ENCODE assay signal across 8 cellular contexts in the genomic region with DNA sequence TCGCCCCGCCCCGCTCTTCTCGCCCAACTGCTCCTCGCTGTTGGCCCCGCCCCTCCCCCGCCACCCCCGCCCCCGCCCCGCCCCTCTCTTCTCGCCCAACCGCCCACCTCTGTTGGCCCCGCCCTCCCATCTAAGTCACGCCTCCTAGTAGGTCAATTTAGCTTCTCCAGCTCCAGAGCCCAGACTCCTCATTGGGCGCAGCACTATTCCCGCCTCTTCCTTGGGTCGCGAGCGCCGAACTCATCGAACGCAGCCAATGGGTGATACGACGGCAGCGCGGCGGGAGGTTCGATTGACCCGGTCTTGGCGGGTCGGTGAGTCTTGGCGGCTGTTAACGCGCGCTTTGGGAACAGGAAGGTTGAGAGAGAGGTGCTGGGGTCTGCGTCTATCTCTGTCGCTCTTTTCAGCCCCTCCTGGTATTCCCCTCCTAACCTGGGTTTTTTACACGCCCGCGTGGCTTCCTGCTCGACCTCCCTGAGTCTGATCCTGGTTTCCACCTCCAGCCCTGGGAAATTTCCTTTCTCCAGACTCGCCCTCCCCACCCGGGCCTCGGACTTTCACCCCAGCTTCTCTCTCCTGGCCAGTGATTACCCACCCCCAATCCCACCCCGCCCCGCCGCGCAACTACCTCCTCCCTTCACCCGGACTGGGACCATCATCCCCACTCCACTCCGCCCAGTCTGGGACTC. TPM values are rescaled to one million over a fixed set of nuclear protein-coding genes. Genes with fewer than 3 reads are reported as not detected.
DNase-seq lines count a peak whose midpoint lies in the region; ATAC-seq and TF ChIP-seq lines count a peak whose summit lies in the region.

RAD54L (plus strand) TSS at position 331 of the 689 bp plus-strand sequence. CDS start 643 bp downstream, outside the sequence.

- H3K9me3 Mint-ChIP-seq in CD14-positive monocyte: no peaks in the 10 kb centered on the region

- H3K27me3 ChIP-seq in liver (ENCODE audit: control insufficient read depth in 4 of 4, insufficient read depth in 4 of 4, low read length in 3 of 4): no peaks in the 10 kb centered on the region

- no peak for TF ChIP-seq CTCF in CD14-positive monocyte (IDR thresholded peaks at IDR 0.05)
- TF ChIP-seq CTCF in liver (IDR thresholded peaks at IDR 0.05; ENCODE audit: low read depth, low read length, missing input control): no peak

- no peaks in the 10 kb centered on the region for H3K9me3 ChIP-seq in liver (ENCODE audit: control insufficient read depth in 4 of 4, low read length in 3 of 4)

- DNase-seq in CD14-positive monocyte (ENCODE audit: low spot score): peak; percentile 98
- DNase-seq in NCI-H774 (lab: John Stamatoyannopoulos, UW): peak; percentile 100
- peak; percentile 90 to 96 for DNase-seq in activated CD4-positive, alpha-beta T cell treated with anti-CD3 and anti-CD28 coated beads, Interleukin-2, amount 50 U/mL, for 24 hours (ENCODE audit: low read depth in 1 of 2, low spot score in 1 of 2)
- peak; percentile 97 to 99 for DNase-seq in dermis microvascular lymphatic vessel endothelial cell (ENCODE audit: low read depth in 2 of 2)
- DNase-seq in stimulated activated CD4-positive, alpha-beta T cell treated with anti-CD3 and anti-CD28 coated beads, Interleukin-4, amount 100 ng/mL, for 1 hour: peak; percentile 97

- H3K36me3 Mint-ChIP-seq in CD14-positive monocyte: peaks cover 9 to 21% of the 10 kb centered on the region in 2 donors

- H3K4me3 ChIP-seq in liver (ENCODE audit: low read depth in 1 of 3, low read length in 3 of 3): peak within 1 kb of the TSS; percentile 68 to 87 (median 80)

- H3K36me3 ChIP-seq in liver (ENCODE audit: control insufficient read depth in 4 of 4, insufficient read depth in 3 of 4, low read depth in 1 of 4, low read length in 3 of 4): no peaks in the 10 kb centered on the region

- H3K27ac ChIP-seq in liver (ENCODE audit: low read depth in 1 of 2, low read length in 2 of 2): peak within 1 kb of the TSS; percentile 10 to 51

- peak within 1 kb of the TSS; percentile 45 to 62 for H3K9ac ChIP-seq in liver (ENCODE audit: low read depth in 1 of 2, low read length in 2 of 2)

- 4% methylated on average over 50 of the region's 50 CpGs for WGBS in liver

- H3K27ac Mint-ChIP-seq in CD14-positive monocyte: peak within 1 kb of the TSS; percentile 62 to 94 (median 87)

- peak; percentile 93 for ATAC-seq in GM19397 (IDR thresholded peaks at IDR 0.05; ENCODE audit: unreplicated experiment)
- peak; percentile 94 for ATAC-seq in HG03565 (IDR thresholded peaks at IDR 0.05; ENCODE audit: unreplicated experiment)

- peak within 1 kb of the TSS; percentile 97 to 99 for H3K4me3 Mint-ChIP-seq in CD14-positive monocyte

- peaks cover 0 to 3% (median 0%) of the 10 kb centered on the region in 3 donors for H3K27me3 Mint-ChIP-seq in CD14-positive monocyte (ENCODE audit: low read depth in 3 of 3)

- no peak for TF ChIP-seq RAD21 in liver (IDR thresholded peaks at IDR 0.05)

- peaks cover 1 to 16% (median 9%) of the 10 kb centered on the region in 4 donors for H3K4me1 ChIP-seq in liver (ENCODE audit: control insufficient read depth in 4 of 4, insufficient read depth in 4 of 4, low read length in 3 of 4)

- intact Hi-C loops in CD14-positive monocyte (cut with micrococcal nuclease): loop anchor here (2.0 to 5.0 kb wide), 3 partner anchors 55 to 105 kb away; partner anchors contain the start of genes LRRC41 (in 2 of the 2) and UQCRH (in 2 of the 2)

- H3K4me1 Mint-ChIP-seq in CD14-positive monocyte: peaks cover 27% of the 10 kb centered on the region

TF ChIP-seq in liver, 16 proteins besides CTCF, POLR2A, EP300 and RAD21:
- no peak for TF ChIP-seq FOXA2 (IDR thresholded peaks at IDR 0.05)
- no peak for TF ChIP-seq JUND (IDR thresholded peaks at IDR 0.05)
- TF ChIP-seq, protein P1, sequence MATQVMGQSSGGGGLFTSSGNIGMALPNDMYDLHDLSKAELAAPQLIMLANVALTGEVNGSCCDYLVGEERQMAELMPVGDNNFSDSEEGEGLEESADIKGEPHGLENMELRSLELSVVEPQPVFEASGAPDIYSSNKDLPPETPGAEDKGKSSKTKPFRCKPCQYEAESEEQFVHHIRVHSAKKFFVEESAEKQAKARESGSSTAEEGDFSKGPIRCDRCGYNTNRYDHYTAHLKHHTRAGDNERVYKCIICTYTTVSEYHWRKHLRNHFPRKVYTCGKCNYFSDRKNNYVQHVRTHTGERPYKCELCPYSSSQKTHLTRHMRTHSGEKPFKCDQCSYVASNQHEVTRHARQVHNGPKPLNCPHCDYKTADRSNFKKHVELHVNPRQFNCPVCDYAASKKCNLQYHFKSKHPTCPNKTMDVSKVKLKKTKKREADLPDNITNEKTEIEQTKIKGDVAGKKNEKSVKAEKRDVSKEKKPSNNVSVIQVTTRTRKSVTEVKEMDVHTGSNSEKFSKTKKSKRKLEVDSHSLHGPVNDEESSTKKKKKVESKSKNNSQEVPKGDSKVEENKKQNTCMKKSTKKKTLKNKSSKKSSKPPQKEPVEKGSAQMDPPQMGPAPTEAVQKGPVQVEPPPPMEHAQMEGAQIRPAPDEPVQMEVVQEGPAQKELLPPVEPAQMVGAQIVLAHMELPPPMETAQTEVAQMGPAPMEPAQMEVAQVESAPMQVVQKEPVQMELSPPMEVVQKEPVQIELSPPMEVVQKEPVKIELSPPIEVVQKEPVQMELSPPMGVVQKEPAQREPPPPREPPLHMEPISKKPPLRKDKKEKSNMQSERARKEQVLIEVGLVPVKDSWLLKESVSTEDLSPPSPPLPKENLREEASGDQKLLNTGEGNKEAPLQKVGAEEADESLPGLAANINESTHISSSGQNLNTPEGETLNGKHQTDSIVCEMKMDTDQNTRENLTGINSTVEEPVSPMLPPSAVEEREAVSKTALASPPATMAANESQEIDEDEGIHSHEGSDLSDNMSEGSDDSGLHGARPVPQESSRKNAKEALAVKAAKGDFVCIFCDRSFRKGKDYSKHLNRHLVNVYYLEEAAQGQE (IDR thresholded peaks at IDR 0.05): no peak
- peak; percentile 3 to 22 for TF ChIP-seq HNF4A (conservative IDR thresholded peaks at IDR 0.05)
- no peak for TF ChIP-seq ATF3 (IDR thresholded peaks at IDR 0.05)
- no peak for TF ChIP-seq HNF4G (IDR thresholded peaks at IDR 0.05)
- TF ChIP-seq EGR1 (IDR thresholded peaks at IDR 0.05; ENCODE audit: low read depth in 2 of 2): peak in 1 of 2 donors; percentile 25
- TF ChIP-seq NR2F2 (IDR thresholded peaks at IDR 0.05): peak; percentile 16
- TF ChIP-seq YY1 (IDR thresholded peaks at IDR 0.05): peak; percentile 51
- TF ChIP-seq GABPA (IDR thresholded peaks at IDR 0.05 in 1 of 2, conservative IDR thresholded peaks at IDR 0.05 in 1 of 2): peak in 1 of 2 donors; percentile 80
- no peak for TF ChIP-seq TAF1 (conservative IDR thresholded peaks at IDR 0.05)
- TF ChIP-seq, protein P2, sequence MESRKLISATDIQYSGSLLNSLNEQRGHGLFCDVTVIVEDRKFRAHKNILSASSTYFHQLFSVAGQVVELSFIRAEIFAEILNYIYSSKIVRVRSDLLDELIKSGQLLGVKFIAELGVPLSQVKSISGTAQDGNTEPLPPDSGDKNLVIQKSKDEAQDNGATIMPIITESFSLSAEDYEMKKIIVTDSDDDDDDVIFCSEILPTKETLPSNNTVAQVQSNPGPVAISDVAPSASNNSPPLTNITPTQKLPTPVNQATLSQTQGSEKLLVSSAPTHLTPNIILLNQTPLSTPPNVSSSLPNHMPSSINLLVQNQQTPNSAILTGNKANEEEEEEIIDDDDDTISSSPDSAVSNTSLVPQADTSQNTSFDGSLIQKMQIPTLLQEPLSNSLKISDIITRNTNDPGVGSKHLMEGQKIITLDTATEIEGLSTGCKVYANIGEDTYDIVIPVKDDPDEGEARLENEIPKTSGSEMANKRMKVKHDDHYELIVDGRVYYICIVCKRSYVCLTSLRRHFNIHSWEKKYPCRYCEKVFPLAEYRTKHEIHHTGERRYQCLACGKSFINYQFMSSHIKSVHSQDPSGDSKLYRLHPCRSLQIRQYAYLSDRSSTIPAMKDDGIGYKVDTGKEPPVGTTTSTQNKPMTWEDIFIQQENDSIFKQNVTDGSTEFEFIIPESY (IDR thresholded peaks at IDR 0.05): peak; percentile 41
- TF ChIP-seq RXRA (IDR thresholded peaks at IDR 0.05): peak; percentile 25 to 46
- peak; percentile 37 for TF ChIP-seq FOXA1 (IDR thresholded peaks at IDR 0.05)
- TF ChIP-seq, protein P3, sequence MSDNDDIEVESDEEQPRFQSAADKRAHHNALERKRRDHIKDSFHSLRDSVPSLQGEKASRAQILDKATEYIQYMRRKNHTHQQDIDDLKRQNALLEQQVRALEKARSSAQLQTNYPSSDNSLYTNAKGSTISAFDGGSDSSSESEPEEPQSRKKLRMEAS (IDR thresholded peaks at IDR 0.05): peak; percentile 61
- TF ChIP-seq SP1 (IDR thresholded peaks at IDR 0.05): peak; percentile 89

RNA-seq across cellular contexts. Expression of gene RAD54L, which starts in this region (rescaled TPM):
- not detected for polyA plus RNA-seq in CD14-positive monocyte
- total RNA-seq in dermis microvascular lymphatic vessel endothelial cell: 2.0 and 3.0 TPM in 2 replicates
- total RNA-seq in liver: 1 to 10 TPM in 1 of 2 donors, under 1 TPM in 1; 0.08 to 8.8 TPM
- polyA plus RNA-seq in liver: under 1 TPM; 0.35 to 0.68 TPM

Comparison
In these comparisons a context has a peak if more than half of its experiments do, and no peak if none do; other contexts are left out.
1. Peak in every context shown above with its lines: DNase-seq, ATAC-seq, H3K4me3 ChIP-seq and H3K27ac ChIP-seq.
2. Peak in DNase-seq in CD14-positive monocyte; RNA of the gene not detected or under 1 TPM.